23 cellular contexts compared by ENCODE assay signal in genomic region chr17:4764612-4765011, GRCh38. TPM values are rescaled to one million over a fixed set of nuclear protein-coding genes. Genes with fewer than 3 reads are reported as not detected.
DNase-seq lines count a peak whose midpoint lies in the region; ATAC-seq and TF ChIP-seq lines count a peak whose summit lies in the region.
"Had no signal": no experiment of that assay in that cellular context is flagged by ENCODE, and none has a peak within 500 bp of the region (broad histone marks: within the 10 kb centered on the region; RNA-seq: fewer than 3 reads in every experiment).

No MANE protein-coding gene starts in this region.

- H3K9ac ChIP-seq in liver (ENCODE audit: low read depth in 1 of 2, low read length in 2 of 2), result no peak overlapping the region

- intact Hi-C loops in Right ventricle myocardium inferior (cut with DNase I), result no loop called here
- intact Hi-C loops in left ventricle myocardium inferior (cut with micrococcal nuclease), result no loop called here
- intact Hi-C loops in thyroid gland (cut with DNase I), result no loop called here

- WGBS in liver, result 75% methylated on average over 2 of the region's 2 CpGs
- WGBS in upper lobe of left lung, 2 donors, result 64 to 69% methylated on average over 2 of the region's 2 CpGs
- WGBS in thyroid gland, 2 donors, result 64 to 66% methylated on average over 2 of the region's 2 CpGs

- H3K36me3 ChIP-seq in left ventricle myocardium inferior, result no peaks in the 10 kb centered on the region
- no peaks in the 10 kb centered on the region for H3K36me3 ChIP-seq in liver (ENCODE audit: control insufficient read depth in 4 of 4, insufficient read depth in 3 of 4, low read depth in 1 of 4, low read length in 3 of 4)
- no peaks in the 10 kb centered on the region for H3K36me3 ChIP-seq in upper lobe of left lung
- H3K36me3 ChIP-seq in thyroid gland, result no peaks in the 10 kb centered on the region
- H3K36me3 ChIP-seq: WERI-Rb-1 had no signal

- H3K27ac ChIP-seq in left ventricle myocardium inferior (replicated peaks) (no peak overlapping the region), liver (ENCODE audit: low read depth in 1 of 2, low read length in 2 of 2) (peak overlapping the region; percentile 6 to 31), upper lobe of left lung (peak overlapping the region in 3 of 4 donors; percentile 58 to 76 (median 68)), thyroid gland (no peak overlapping the region)
- H3K27ac ChIP-seq: epithelial cell of prostate, WERI-Rb-1 had no signal

- TF ChIP-seq CTCF in left ventricle myocardium inferior (IDR thresholded peaks at IDR 0.05; ENCODE audit: borderline replicate concordance), result no peak
- no peak for TF ChIP-seq CTCF in liver (IDR thresholded peaks at IDR 0.05; ENCODE audit: low read depth, low read length, missing input control)
- no peak for TF ChIP-seq CTCF in upper lobe of left lung (IDR thresholded peaks at IDR 0.05)
- no peak for TF ChIP-seq CTCF in thyroid gland (IDR thresholded peaks at IDR 0.05)

- TF ChIP-seq RAD21 in liver (IDR thresholded peaks at IDR 0.05), result no peak

- ATAC-seq in Right ventricle myocardium inferior (peak; percentile 52), upper lobe of left lung (ENCODE audit: low FRiP score in 2 of 2) (peak; percentile 17 to 67), GM21825 (IDR thresholded peaks at IDR 0.05; ENCODE audit: unreplicated experiment) (no peak), HG02852 (IDR thresholded peaks at IDR 0.05; ENCODE audit: unreplicated experiment) (no peak)
- ATAC-seq: activated T-cell treated with anti-CD3 and anti-CD28 coated beads, Interleukin-2, amount 50 U/mL, for 4 hours; natural killer cell; stimulated activated memory B cell treated with anti-CD40 and anti-IgM and Interleukin-4, amounts not matched to agents 10 μg/mL and 1 μg/mL and 100 μg/mL, for 72 hours had no signal

- no peak for TF ChIP-seq EP300 in upper lobe of left lung (IDR thresholded peaks at IDR 0.05)

- H3K4me3 ChIP-seq in left ventricle myocardium inferior (no peak overlapping the region), liver (ENCODE audit: low read depth in 1 of 3, low read length in 3 of 3) (no peak overlapping the region), upper lobe of left lung (no peak overlapping the region), thyroid gland (replicated peaks in 1 of 3) (no peak overlapping the region)

- peak in 1 of 4 donors; percentile 50 for TF ChIP-seq POLR2A in upper lobe of left lung (IDR thresholded peaks at IDR 0.05)
- no peak for TF ChIP-seq POLR2A in thyroid gland (IDR thresholded peaks at IDR 0.05)

- H3K9me3 ChIP-seq in left ventricle myocardium inferior (replicated peaks) (no peaks in the 10 kb centered on the region), liver (ENCODE audit: control insufficient read depth in 4 of 4, low read length in 3 of 4) (no peaks in the 10 kb centered on the region), upper lobe of left lung (no peaks in the 10 kb centered on the region), thyroid gland (no peaks in the 10 kb centered on the region)

- no peak for DNase-seq in Right ventricle myocardium inferior (ENCODE audit: missing footprints)
- no peak for DNase-seq in left ventricle myocardium inferior
- peak; percentile 39 for DNase-seq in SKM-1 (lab: John Stamatoyannopoulos, UW; ENCODE audit: unreplicated experiment)
- DNase-seq in upper lobe of left lung, result no peak
- DNase-seq in thyroid gland, result no peak
- DNase-seq: activated CD4-positive, alpha-beta memory T cell treated with anti-CD3 and anti-CD28 coated beads for 36 hours; activated T-cell treated with anti-CD3 and anti-CD28 coated beads, Interleukin-2, amount 50 U/mL, for 4 hours; CD4-positive, alpha-beta memory T cell; cortex of kidney; DMS79 treated with DMSO at 0.1 percent for 48 hours; natural killer cell; NCI-H1092 treated with DMSO at 0.1 percent for 48 hours; NCI-H2107; WERI-Rb-1 had no signal

- H3K4me1 ChIP-seq in left ventricle myocardium inferior (no peaks in the 10 kb centered on the region), liver (ENCODE audit: control insufficient read depth in 4 of 4, insufficient read depth in 4 of 4, low read length in 3 of 4) (no peaks in the 10 kb centered on the region), upper lobe of left lung (no peaks in the 10 kb centered on the region), thyroid gland (no peaks in the 10 kb centered on the region)

- peaks cover 25% of the 10 kb centered on the region for H3K27me3 ChIP-seq in left ventricle myocardium inferior (ENCODE audit: low read depth)
- no peaks in the 10 kb centered on the region for H3K27me3 ChIP-seq in liver (ENCODE audit: control insufficient read depth in 4 of 4, insufficient read depth in 4 of 4, low read length in 3 of 4)
- no peaks in the 10 kb centered on the region for H3K27me3 ChIP-seq in upper lobe of left lung
- no peaks in the 10 kb centered on the region for H3K27me3 ChIP-seq in thyroid gland

TF ChIP-seq in liver, 16 proteins besides CTCF, POLR2A, EP300 and RAD21:
- TF ChIP-seq FOXA2 (IDR thresholded peaks at IDR 0.05) (no peak), FOXA1 (IDR thresholded peaks at IDR 0.05) (no peak), YY1 (IDR thresholded peaks at IDR 0.05) (peak; percentile 31), GABPA (IDR thresholded peaks at IDR 0.05 in 1 of 2, conservative IDR thresholded peaks at IDR 0.05 in 1 of 2) (no peak), EGR1 (IDR thresholded peaks at IDR 0.05; ENCODE audit: low read depth in 2 of 2) (no peak), HNF4A (conservative IDR thresholded peaks at IDR 0.05) (no peak), SP1 (IDR thresholded peaks at IDR 0.05) (no peak)
- TF ChIP-seq, protein P1, sequence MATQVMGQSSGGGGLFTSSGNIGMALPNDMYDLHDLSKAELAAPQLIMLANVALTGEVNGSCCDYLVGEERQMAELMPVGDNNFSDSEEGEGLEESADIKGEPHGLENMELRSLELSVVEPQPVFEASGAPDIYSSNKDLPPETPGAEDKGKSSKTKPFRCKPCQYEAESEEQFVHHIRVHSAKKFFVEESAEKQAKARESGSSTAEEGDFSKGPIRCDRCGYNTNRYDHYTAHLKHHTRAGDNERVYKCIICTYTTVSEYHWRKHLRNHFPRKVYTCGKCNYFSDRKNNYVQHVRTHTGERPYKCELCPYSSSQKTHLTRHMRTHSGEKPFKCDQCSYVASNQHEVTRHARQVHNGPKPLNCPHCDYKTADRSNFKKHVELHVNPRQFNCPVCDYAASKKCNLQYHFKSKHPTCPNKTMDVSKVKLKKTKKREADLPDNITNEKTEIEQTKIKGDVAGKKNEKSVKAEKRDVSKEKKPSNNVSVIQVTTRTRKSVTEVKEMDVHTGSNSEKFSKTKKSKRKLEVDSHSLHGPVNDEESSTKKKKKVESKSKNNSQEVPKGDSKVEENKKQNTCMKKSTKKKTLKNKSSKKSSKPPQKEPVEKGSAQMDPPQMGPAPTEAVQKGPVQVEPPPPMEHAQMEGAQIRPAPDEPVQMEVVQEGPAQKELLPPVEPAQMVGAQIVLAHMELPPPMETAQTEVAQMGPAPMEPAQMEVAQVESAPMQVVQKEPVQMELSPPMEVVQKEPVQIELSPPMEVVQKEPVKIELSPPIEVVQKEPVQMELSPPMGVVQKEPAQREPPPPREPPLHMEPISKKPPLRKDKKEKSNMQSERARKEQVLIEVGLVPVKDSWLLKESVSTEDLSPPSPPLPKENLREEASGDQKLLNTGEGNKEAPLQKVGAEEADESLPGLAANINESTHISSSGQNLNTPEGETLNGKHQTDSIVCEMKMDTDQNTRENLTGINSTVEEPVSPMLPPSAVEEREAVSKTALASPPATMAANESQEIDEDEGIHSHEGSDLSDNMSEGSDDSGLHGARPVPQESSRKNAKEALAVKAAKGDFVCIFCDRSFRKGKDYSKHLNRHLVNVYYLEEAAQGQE (IDR thresholded peaks at IDR 0.05), result no peak

RNA-seq across cellular contexts. Expression of gene TM4SF5, which starts 7.1 kb away (rescaled TPM):
- not detected for total RNA-seq in Right ventricle myocardium inferior
- not detected for total RNA-seq in left ventricle myocardium inferior
- 10 to 100 TPM; 20.1 to 32.5 TPM for total RNA-seq in liver
- 100 to 1,000 TPM; 198 to 309 TPM for polyA plus RNA-seq in liver
- total RNA-seq in upper lobe of left lung, result not detected
- not detected for total RNA-seq in thyroid gland
- total RNA-seq: activated CD4-positive, alpha-beta memory T cell treated with anti-CD3 and anti-CD28 coated beads for 36 hours; activated T-cell treated with anti-CD3 and anti-CD28 coated beads, Interleukin-2, amount 50 U/mL, for 4 hours; CD4-positive, alpha-beta memory T cell; frontal cortex; lower leg skin; natural killer cell; ureter had no signal
- polyA plus RNA-seq: CD4-positive, alpha-beta memory T cell; IgD-negative memory B cell had no signal

RNA-seq across cellular contexts. Expression of gene VMO1, which starts 21.6 kb away (rescaled TPM):
- total RNA-seq in Right ventricle myocardium inferior (0.70 TPM), left ventricle myocardium inferior (0.63 TPM), liver (1 to 10 TPM; 1.7 to 1.8 TPM), upper lobe of left lung (10 to 100 TPM in 4 of 6 donors, 1 to 10 TPM in 1, not detected in 1; 3.1 to 28.8 (median 13.4) TPM), thyroid gland (1 to 10 TPM in 2 of 4 donors, not detected in 2; 1.8 to 4.0 TPM)
- 1 to 10 TPM; 5.9 to 9.1 TPM for polyA plus RNA-seq in liver
- total RNA-seq: activated CD4-positive, alpha-beta memory T cell treated with anti-CD3 and anti-CD28 coated beads for 36 hours had no signal
- polyA plus RNA-seq: CD4-positive, alpha-beta memory T cell; IgD-negative memory B cell had no signal

RNA-seq across cellular contexts. Expression of gene GLTPD2, which starts 24.2 kb away (rescaled TPM):
- total RNA-seq in Right ventricle myocardium inferior, result not detected
- total RNA-seq in left ventricle myocardium inferior, result not detected
- 10 to 100 TPM; 15.1 to 34.5 TPM for total RNA-seq in liver
- polyA plus RNA-seq in liver, result 10 to 100 TPM; 16.9 to 63.2 TPM
- under 1 TPM in 2 of 6 donors, not detected in 4; 0.24 to 0.97 TPM for total RNA-seq in upper lobe of left lung
- not detected for total RNA-seq in thyroid gland
- total RNA-seq: activated CD4-positive, alpha-beta memory T cell treated with anti-CD3 and anti-CD28 coated beads for 36 hours; activated T-cell treated with anti-CD3 and anti-CD28 coated beads, Interleukin-2, amount 50 U/mL, for 4 hours; CD4-positive, alpha-beta memory T cell; frontal cortex; natural killer cell; ureter had no signal
- polyA plus RNA-seq: CD4-positive, alpha-beta memory T cell; IgD-negative memory B cell had no signal

RNA-seq across cellular contexts. Expression of gene CXCL16, which starts 24.9 kb away (rescaled TPM):
- total RNA-seq in Right ventricle myocardium inferior, result 3.9 TPM
- 3.1 TPM for total RNA-seq in left ventricle myocardium inferior
- 10 to 100 TPM; 10.7 to 15.3 TPM for total RNA-seq in liver
- 10 to 100 TPM; 16.9 to 41.1 TPM for polyA plus RNA-seq in liver
- 100 to 1,000 TPM in 3 of 6 donors, 10 to 100 TPM in 3; 62.9 to 281 (median 122) TPM for total RNA-seq in upper lobe of left lung
- 10 to 100 TPM in 3 of 4 donors, 1 to 10 TPM in 1; 6.6 to 13.7 (median 12.8) TPM for total RNA-seq in thyroid gland

RNA-seq across cellular contexts. Expression of gene ZMYND15, which starts 25.0 kb away (rescaled TPM):
- 0.11 TPM for total RNA-seq in Right ventricle myocardium inferior
- 0.08 TPM for total RNA-seq in left ventricle myocardium inferior
- total RNA-seq in liver, result under 1 TPM; 0.47 to 0.67 TPM
- 1 to 10 TPM in 1 of 2 donors, under 1 TPM in 1; 0.75 to 2.4 TPM for polyA plus RNA-seq in liver
- 10 to 100 TPM in 4 of 6 donors, 1 to 10 TPM in 2; 3.5 to 22.8 (median 11.9) TPM for total RNA-seq in upper lobe of left lung
- under 1 TPM; 0.29 to 0.44 (median 0.37) TPM for total RNA-seq in thyroid gland
- total RNA-seq: frontal cortex had no signal
- polyA plus RNA-seq: IgD-negative memory B cell had no signal

Comparison
In these comparisons a context has a peak if more than half of its experiments do, and no peak if none do; other contexts are left out.
1. ATAC-seq: peak in Right ventricle myocardium inferior (single experiment) and upper lobe of left lung (2 of 2); none in GM21825 (single experiment) and HG02852 (single experiment).
2. H3K27ac ChIP-seq: peak in liver (2 of 2) and upper lobe of left lung (3 of 4); none in left ventricle myocardium inferior (single experiment) and thyroid gland (0 of 3).
3. RNA of gene TM4SF5, which starts 7.1 kb away (total RNA-seq): 20.1 to 32.5 TPM in liver; not detected in Right ventricle myocardium inferior (single experiment), not detected in left ventricle myocardium inferior (single experiment), not detected in upper lobe of left lung and not detected in thyroid gland; every median in the first group is over 10 times any median in the second.
4. RNA of gene GLTPD2, which starts 24.2 kb away (total RNA-seq): 15.1 to 34.5 TPM in liver; not detected in Right ventricle myocardium inferior (single experiment), not detected in left ventricle myocardium inferior (single experiment), 0.24 to 0.97 TPM in upper lobe of left lung and not detected in thyroid gland; every median in the first group is over 4 times any median in the second.